ENCODE assay signal across 9 cellular contexts in the genomic region with DNA sequence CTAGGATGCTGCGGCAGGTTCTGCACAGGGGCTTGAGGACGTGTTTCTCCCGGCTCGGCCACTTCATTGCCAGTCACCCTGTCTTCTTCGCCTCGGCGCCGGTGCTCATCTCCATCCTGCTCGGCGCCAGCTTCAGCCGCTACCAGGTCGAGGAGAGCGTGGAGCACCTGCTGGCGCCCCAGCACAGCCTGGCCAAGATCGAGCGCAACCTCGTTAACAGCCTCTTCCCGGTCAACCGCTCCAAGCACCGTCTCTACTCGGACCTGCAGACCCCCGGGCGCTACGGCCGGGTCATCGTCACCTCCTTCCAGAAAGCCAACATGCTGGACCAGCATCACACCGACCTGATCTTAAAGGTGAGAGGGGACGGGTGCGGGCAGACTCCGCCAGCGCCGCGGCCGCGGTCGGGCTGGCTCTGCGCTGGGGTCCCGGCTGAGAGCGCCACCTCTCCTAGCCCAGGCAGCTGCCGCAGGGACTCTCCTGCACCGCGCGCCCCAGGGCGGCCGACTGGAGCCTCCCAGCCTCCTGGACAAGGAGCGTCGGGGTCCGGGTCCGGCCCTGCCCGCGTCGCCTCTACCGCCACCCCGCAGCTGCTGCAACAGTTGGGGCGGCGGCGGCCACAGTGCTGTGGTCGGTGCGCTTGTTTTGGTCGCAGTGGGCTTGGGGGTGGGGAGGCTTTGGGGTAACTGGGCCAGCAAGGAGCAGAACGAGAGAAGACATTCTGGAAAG. TPM values are rescaled to one million over a fixed set of nuclear protein-coding genes. Genes with fewer than 3 reads are reported as not detected.
DNase-seq lines count a peak whose midpoint lies in the region; ATAC-seq and TF ChIP-seq lines count a peak whose summit lies in the region.
"Had no signal": no experiment of that assay in that cellular context is flagged by ENCODE, and none has a peak within 500 bp of the region (broad histone marks: within the 10 kb centered on the region; RNA-seq: fewer than 3 reads in every experiment).

No MANE protein-coding gene starts in this region.

- H3K4me1 ChIP-seq in mesendoderm (ENCODE audit: control insufficient read depth, low read depth, low read length) = no peaks in the 10 kb centered on the region
- no peaks in the 10 kb centered on the region for H3K4me1 ChIP-seq in MM.1S (ENCODE audit: low read length)

- H3K27me3 ChIP-seq in mesendoderm (ENCODE audit: insufficient read depth, low read length, poor library complexity) = no peaks in the 10 kb centered on the region
- no peaks in the 10 kb centered on the region for H3K27me3 ChIP-seq in MM.1S (replicated peaks; ENCODE audit: insufficient read depth, low read length)

- H4K8ac ChIP-seq in mesendoderm (ENCODE audit: low read depth, low read length) = no peak overlapping the region

- H2BK5ac ChIP-seq in mesendoderm (ENCODE audit: low read length) = no peak overlapping the region

- no peak overlapping the region for H4K5ac ChIP-seq in mesendoderm (ENCODE audit: low read length)

- H3K56ac ChIP-seq in mesendoderm (ENCODE audit: low read length) = peak overlapping the region; percentile 70

- peak overlapping the region; percentile 98 for H3K18ac ChIP-seq in mesendoderm (ENCODE audit: low read length)

- no peak for DNase-seq in Right ventricle myocardium inferior (ENCODE audit: missing footprints)
- no peak for DNase-seq in left cardiac atrium
- DNase-seq in WTC11 (ENCODE audit: low spot score) = peak; percentile 16
- peak; percentile 40 for DNase-seq in mesendoderm
- DNase-seq in type B pancreatic cell (ENCODE audit: extremely low spot score, unreplicated experiment) = peak; percentile 66
- no peak for DNase-seq in RKO (ENCODE audit: low spot score)
- DNase-seq in MM.1S = no peak
- DNase-seq: DND-41 had no signal

- CTCF ChIA-PET in WTC11 (lab: Charles Lee) = no interaction called here

- H3K4me3 ChIP-seq in mesendoderm (ENCODE audit: low read length) (peak overlapping the region; percentile 37), MM.1S (ENCODE audit: low read length) (no peak overlapping the region)

- POLR2A ChIA-PET in WTC11 (lab: Charles Lee) = no interaction called here

- no peak overlapping the region for H2BK15ac ChIP-seq in mesendoderm (replicated peaks; ENCODE audit: low read depth)

- intact Hi-C loops in Right ventricle myocardium inferior (cut with DNase I) = no loop called here
- intact Hi-C loops in left cardiac atrium (cut with DNase I) = no loop called here

- H3K27me3 Mint-ChIP-seq in WTC11 (ENCODE audit: low read depth) (peaks cover 15% of the 10 kb centered on the region), type B pancreatic cell (peaks cover 93% of the 10 kb centered on the region)

- H3F3A ChIP-seq in MM.1S (ENCODE audit: insufficient read depth, low read length) = no peaks in the 10 kb centered on the region

- H3K36me3 Mint-ChIP-seq in WTC11 (0 out of 2 replicates have a peak, but pooled peaks cover 3% of the 10 kb centered on the region), type B pancreatic cell (peaks cover 9% of the 10 kb centered on the region)

- no peak for TF ChIP-seq CTCF in WTC11 (IDR thresholded peaks at IDR 0.05)
- TF ChIP-seq CTCF in type B pancreatic cell (conservative IDR thresholded peaks at IDR 0.05) = no peak
- TF ChIP-seq CTCF in MM.1S (IDR thresholded peaks at IDR 0.05; ENCODE audit: low read length) = no peak

- no peaks in the 10 kb centered on the region for H3K9me3 Mint-ChIP-seq in WTC11
- no peaks in the 10 kb centered on the region for H3K9me3 Mint-ChIP-seq in type B pancreatic cell

- H2AFZ ChIP-seq in MM.1S (ENCODE audit: low read length) = no peak overlapping the region

- H3K79me2 ChIP-seq in mesendoderm (ENCODE audit: control insufficient read depth, insufficient read depth, low read length) (peaks cover 8% of the 10 kb centered on the region), MM.1S (ENCODE audit: low read length) (no peaks in the 10 kb centered on the region)

- peak overlapping the region; percentile 64 for H3K4me2 ChIP-seq in mesendoderm (ENCODE audit: low read length)
- no peak overlapping the region for H3K4me2 ChIP-seq in MM.1S (ENCODE audit: low read depth, low read length)

- H3K36me3 ChIP-seq in mesendoderm (ENCODE audit: control insufficient read depth, insufficient read depth, low read length) = no peaks in the 10 kb centered on the region
- no peaks in the 10 kb centered on the region for H3K36me3 ChIP-seq in MM.1S (replicated peaks; ENCODE audit: insufficient read depth, low read length)

- ATAC-seq in Right ventricle myocardium inferior (peak; percentile 39), left cardiac atrium (no peak), WTC11 (peak; percentile 8), HG02870 (IDR thresholded peaks at IDR 0.05; ENCODE audit: unreplicated experiment) (no peak)

- no CpG with 5 or more reads among the region's 61 CpGs for WGBS in mesendoderm (ENCODE audit: extremely low coverage, insufficient coverage, low lambda C conversion rate)

- no peak overlapping the region for H2BK120ac ChIP-seq in mesendoderm (ENCODE audit: low read depth, low read length)

- no peak overlapping the region for H3K23ac ChIP-seq in mesendoderm (ENCODE audit: low read length)

- no peak overlapping the region for H2AK5ac ChIP-seq in mesendoderm (ENCODE audit: low read length)

- peak overlapping the region; percentile 72 for H3K9ac ChIP-seq in mesendoderm (ENCODE audit: low read length)
- no peak overlapping the region for H3K9ac ChIP-seq in MM.1S (ENCODE audit: low read length)

- peaks cover 37% of the 10 kb centered on the region for H3K4me1 Mint-ChIP-seq in WTC11
- peaks cover 7% of the 10 kb centered on the region for H3K4me1 Mint-ChIP-seq in type B pancreatic cell (ENCODE audit: unreplicated experiment)

- H3K27ac ChIP-seq in mesendoderm (ENCODE audit: low read depth, low read length) = no peak overlapping the region
- H3K27ac ChIP-seq in MM.1S (ENCODE audit: low read length) = no peak overlapping the region

- H3K9me2 ChIP-seq in MM.1S (replicated peaks; ENCODE audit: insufficient read depth, low read length) = no peaks in the 10 kb centered on the region

- H3K9me3 ChIP-seq in MM.1S (replicated peaks; ENCODE audit: insufficient read depth, low read length) = no peaks in the 10 kb centered on the region

- no peaks in the 10 kb centered on the region for H4K20me1 ChIP-seq in MM.1S (ENCODE audit: insufficient read depth, low read length)

- H3K4me3 Mint-ChIP-seq in WTC11 (peak overlapping the region; percentile 88), type B pancreatic cell (peak overlapping the region; percentile 90)

- no peaks in the 10 kb centered on the region for H3K79me1 ChIP-seq in mesendoderm (ENCODE audit: low read length)

- H3K4ac ChIP-seq in mesendoderm (ENCODE audit: low read depth, low read length) = no peak overlapping the region

- H3K27ac Mint-ChIP-seq in WTC11 (peak overlapping the region; percentile 78; the same call in 1 of the 2 replicates), type B pancreatic cell (no peak overlapping the region)

TF ChIP-seq in WTC11, 78 proteins besides CTCF, POLR2A, EP300 and RAD21:
- TF ChIP-seq, protein P1, sequence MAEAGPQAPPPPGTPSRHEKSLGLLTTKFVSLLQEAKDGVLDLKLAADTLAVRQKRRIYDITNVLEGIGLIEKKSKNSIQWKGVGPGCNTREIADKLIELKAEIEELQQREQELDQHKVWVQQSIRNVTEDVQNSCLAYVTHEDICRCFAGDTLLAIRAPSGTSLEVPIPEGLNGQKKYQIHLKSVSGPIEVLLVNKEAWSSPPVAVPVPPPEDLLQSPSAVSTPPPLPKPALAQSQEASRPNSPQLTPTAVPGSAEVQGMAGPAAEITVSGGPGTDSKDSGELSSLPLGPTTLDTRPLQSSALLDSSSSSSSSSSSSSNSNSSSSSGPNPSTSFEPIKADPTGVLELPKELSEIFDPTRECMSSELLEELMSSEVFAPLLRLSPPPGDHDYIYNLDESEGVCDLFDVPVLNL (CRISPR knock-in tag; IDR thresholded peaks at IDR 0.05; ENCODE audit: borderline replicate concordance, low read depth) = no peak
- TF ChIP-seq CBFB (CRISPR knock-in tag; IDR thresholded peaks at IDR 0.05; ENCODE audit: low read depth) (no peak), FOXK1 (CRISPR knock-in tag; IDR thresholded peaks at IDR 0.05) (0 out of 2 replicates have a peak, but pooled peaks have one; percentile 44), ZBTB21 (CRISPR knock-in tag; IDR thresholded peaks at IDR 0.05; ENCODE audit: borderline replicate concordance) (no peak), HMGXB4 (CRISPR knock-in tag; IDR thresholded peaks at IDR 0.05) (0 out of 2 replicates have a peak, but pooled peaks have one; percentile 37)

RNA-seq across cellular contexts. Expression of gene PTCHD1, which starts 0.4 kb away (rescaled TPM):
- 0.05 TPM for total RNA-seq in Right ventricle myocardium inferior
- under 1 TPM; 0.03 to 0.24 TPM for total RNA-seq in left cardiac atrium
- 3.2 to 4.2 TPM (median 3.7 TPM) in 3 replicates for total RNA-seq in WTC11 (2021)
- polyA plus RNA-seq in mesendoderm (2013, experiment 1 of 2) = 2.1 TPM
- 3.2 TPM for polyA plus RNA-seq in mesendoderm (2013, experiment 2 of 2)
- 6.0 and 21.6 TPM in 2 replicates for total RNA-seq in type B pancreatic cell (ENCODE audit: low replicate concordance)

Comparison
In these comparisons a context has a peak if more than half of its experiments do, and no peak if none do; other contexts are left out.
1. ATAC-seq: peak in Right ventricle myocardium inferior (single experiment) and WTC11 (single experiment); none in left cardiac atrium (0 of 2) and HG02870 (single experiment).
2. DNase-seq: peak in WTC11 (single experiment), mesendoderm (single experiment) and type B pancreatic cell (single experiment); none in Right ventricle myocardium inferior (single experiment), left cardiac atrium (single experiment), RKO (single experiment) and MM.1S (single experiment).